In the genomic region with DNA sequence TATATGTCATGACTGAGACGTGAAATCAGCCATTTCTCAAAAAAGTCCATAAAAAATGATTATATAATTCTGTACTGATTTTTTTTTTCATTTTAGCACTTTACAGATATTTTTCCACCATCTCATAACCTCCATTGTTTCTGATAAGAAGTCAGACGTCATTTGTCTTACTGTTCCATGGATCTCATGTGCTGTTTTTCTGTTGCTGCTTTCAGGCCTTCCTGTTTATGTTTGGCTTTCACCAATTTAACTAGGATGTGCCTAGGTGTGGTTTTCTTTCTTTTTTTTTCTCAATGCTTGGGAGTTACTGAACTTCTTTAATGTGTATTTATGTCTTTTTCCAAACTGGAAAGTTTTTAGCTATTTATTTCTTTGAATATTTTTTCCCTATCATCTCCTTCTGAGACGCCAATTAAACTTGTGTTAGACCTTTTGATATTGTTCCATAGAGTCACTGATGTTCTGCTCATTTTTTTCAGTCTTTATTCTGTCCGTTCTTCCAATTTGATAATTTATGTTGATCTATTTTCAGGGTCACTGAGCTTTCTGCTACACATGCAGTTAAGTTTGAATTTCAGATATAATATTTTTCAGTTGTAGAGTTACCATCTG, we compare ENCODE assay signal across 27 cellular contexts.
"Had no signal": no experiment of that assay in that cellular context is flagged by ENCODE, and none has a peak within 500 bp of the region (broad histone marks: within the 10 kb centered on the region; RNA-seq: fewer than 3 reads in every experiment).

No MANE protein-coding gene starts in this region.

- H3K4me1 Mint-ChIP-seq: activated naive CD4-positive, alpha-beta T cell treated with anti-CD3 and anti-CD28 coated beads, Interleukin-2, amount 10 ng/mL, durations not matched to agents 7 days and 5 days had no signal

- H3K4me1 ChIP-seq: colonic mucosa, suprapubic skin had no signal

- ATAC-seq: activated CD8-positive, alpha-beta memory T cell treated with anti-CD3 and anti-CD28 coated beads, Interleukin-2, amount 10 ng/mL, durations not matched to agents 7 days and 5 days; activated CD8-positive, alpha-beta T cell treated with anti-CD3 and anti-CD28 coated beads for 36 hours; activated naive CD8-positive, alpha-beta T cell treated with anti-CD3 and anti-CD28 coated beads, Interleukin-2, amount 50 U/mL, for 24 hours; body of pancreas; gastrocnemius medialis; left lung; lower lobe of right lung; mucosa of descending colon; natural killer cell treated with Interleukin-12 subunit alpha and Interleukin-12 subunit beta and Interleukin-15 and Interleukin-18, amount 100 ng/mL, for 72 hours; right cardiac atrium; T-helper 17 cell; upper lobe of right lung had no signal

- H3K36me3 ChIP-seq: colonic mucosa, gastrocnemius medialis, left lung, lower lobe of right lung, suprapubic skin, upper lobe of right lung had no signal

- H3K27me3 Mint-ChIP-seq: activated B cell treated with CpG ODN at 0.5 μM for 24 hours; activated CD8-positive, alpha-beta memory T cell treated with anti-CD3 and anti-CD28 coated beads, Interleukin-2, amount 10 ng/mL, durations not matched to agents 7 days and 5 days; activated CD8-positive, alpha-beta T cell treated with anti-CD3 and anti-CD28 coated beads for 36 hours; activated naive CD4-positive, alpha-beta T cell treated with anti-CD3 and anti-CD28 coated beads, Interleukin-2, amount 10 ng/mL, durations not matched to agents 7 days and 5 days; activated naive CD8-positive, alpha-beta T cell treated with anti-CD3 and anti-CD28 coated beads, Interleukin-2, amount 50 U/mL, for 24 hours; natural killer cell treated with Interleukin-12 subunit alpha and Interleukin-12 subunit beta and Interleukin-15 and Interleukin-18, amount 100 ng/mL, for 72 hours; T-helper 17 cell had no signal

- H3K4me3 ChIP-seq: body of pancreas, colonic mucosa, dorsolateral prefrontal cortex, gastrocnemius medialis, left lung, lower lobe of right lung, mucosa of descending colon, spleen, suprapubic skin, tibial artery, upper lobe of right lung had no signal

- H3K4me3 Mint-ChIP-seq: activated B cell treated with CpG ODN at 0.5 μM for 24 hours; activated CD8-positive, alpha-beta memory T cell treated with anti-CD3 and anti-CD28 coated beads, Interleukin-2, amount 10 ng/mL, durations not matched to agents 7 days and 5 days; activated CD8-positive, alpha-beta T cell treated with anti-CD3 and anti-CD28 coated beads for 36 hours; activated naive CD4-positive, alpha-beta T cell treated with anti-CD3 and anti-CD28 coated beads, Interleukin-2, amount 10 ng/mL, durations not matched to agents 7 days and 5 days; activated naive CD8-positive, alpha-beta T cell treated with anti-CD3 and anti-CD28 coated beads, Interleukin-2, amount 50 U/mL, for 24 hours; natural killer cell treated with Interleukin-12 subunit alpha and Interleukin-12 subunit beta and Interleukin-15 and Interleukin-18, amount 100 ng/mL, for 72 hours; T-helper 17 cell had no signal

- H3K27ac Mint-ChIP-seq: activated B cell treated with CpG ODN at 0.5 μM for 24 hours; activated CD8-positive, alpha-beta memory T cell treated with anti-CD3 and anti-CD28 coated beads, Interleukin-2, amount 10 ng/mL, durations not matched to agents 7 days and 5 days; activated CD8-positive, alpha-beta T cell treated with anti-CD3 and anti-CD28 coated beads for 36 hours; activated naive CD4-positive, alpha-beta T cell treated with anti-CD3 and anti-CD28 coated beads, Interleukin-2, amount 10 ng/mL, durations not matched to agents 7 days and 5 days; activated naive CD8-positive, alpha-beta T cell treated with anti-CD3 and anti-CD28 coated beads, Interleukin-2, amount 50 U/mL, for 24 hours; natural killer cell treated with Interleukin-12 subunit alpha and Interleukin-12 subunit beta and Interleukin-15 and Interleukin-18, amount 100 ng/mL, for 72 hours; T-helper 17 cell had no signal

- H3K9me3 ChIP-seq: colonic mucosa had no signal

- DNase-seq: activated B cell treated with CpG ODN at 0.5 μM for 24 hours; activated CD4-positive, alpha-beta T cell treated with anti-CD3 and anti-CD28 coated beads, Interleukin-2, amount 50 U/mL, for 1 hour; activated CD8-positive, alpha-beta memory T cell treated with anti-CD3 and anti-CD28 coated beads, Interleukin-2, amount 10 ng/mL, durations not matched to agents 7 days and 5 days; activated CD8-positive, alpha-beta T cell treated with anti-CD3 and anti-CD28 coated beads for 36 hours; activated effector memory CD4-positive, alpha-beta T cell treated with anti-CD3 and anti-CD28 coated beads, Interleukin-2, amount 50 U/mL, for 16 hours; activated naive CD4-positive, alpha-beta T cell treated with anti-CD3 and anti-CD28 coated beads, Interleukin-2, amount 10 ng/mL, durations not matched to agents 7 days and 5 days; activated naive CD8-positive, alpha-beta T cell treated with anti-CD3 and anti-CD28 coated beads, Interleukin-2, amount 50 U/mL, for 24 hours; anterior cingulate cortex; body of pancreas; colonic mucosa; dorsolateral prefrontal cortex; effector memory CD4-positive, alpha-beta T cell; erythroblast; gastrocnemius medialis; glutamatergic neuron; left lung; lower lobe of right lung; mucosa of descending colon; right cardiac atrium; spleen; stimulated activated naive CD4-positive, alpha-beta T cell; T-helper 17 cell; T1000; tibial artery; upper lobe of right lung had no signal

- H3K27me3 ChIP-seq: body of pancreas, colonic mucosa, dorsolateral prefrontal cortex, gastrocnemius medialis, left lung, spleen, suprapubic skin, tibial artery, upper lobe of right lung had no signal

- H3K27ac ChIP-seq: body of pancreas, colonic mucosa, dorsolateral prefrontal cortex, gastrocnemius medialis, left lung, lower lobe of right lung, spleen, suprapubic skin, tibial artery, upper lobe of right lung had no signal
